In genomic region chr5:178454821-178455479, GRCh38 we compare ENCODE assay signal across 14 cellular contexts.
DNase-seq lines count a peak whose midpoint lies in the region; ATAC-seq and TF ChIP-seq lines count a peak whose summit lies in the region.
"Had no signal": no experiment of that assay in that cellular context is flagged by ENCODE, and none has a peak within 500 bp of the region (broad histone marks: within the 10 kb centered on the region; RNA-seq: fewer than 3 reads in every experiment).

No MANE protein-coding gene starts in this region.

- H3K4me1 ChIP-seq in endodermal cell (ENCODE audit: control insufficient read depth, insufficient read depth, low read length): peaks cover 5% of the 10 kb centered on the region
- peaks cover 0 to 5% of the 10 kb centered on the region in 2 donors for H3K4me1 ChIP-seq in neuronal stem cell (ENCODE audit: control insufficient read depth in 2 of 2, insufficient read depth in 1 of 2, low read depth in 1 of 2, low read length in 2 of 2)

- H3K4me3 ChIP-seq in endodermal cell (ENCODE audit: low read length) (no peak overlapping the region), neuronal stem cell (ENCODE audit: low read length in 2 of 2) (no peak overlapping the region)

- H3K27ac Mint-ChIP-seq in WTC11 (no peak overlapping the region), endodermal cell (no peak overlapping the region), type B pancreatic cell (no peak overlapping the region)

- H3K4me2 ChIP-seq in neuronal stem cell (ENCODE audit: insufficient read depth, low read length, poor library complexity, severe bottlenecking): no peak overlapping the region
- H3K4me2 ChIP-seq: KMS-11 had no signal

- H3K79me1 ChIP-seq in neuronal stem cell (ENCODE audit: low read depth, low read length): no peaks in the 10 kb centered on the region

- H3K4me3 Mint-ChIP-seq in WTC11 (no peak overlapping the region), endodermal cell (no peak overlapping the region), type B pancreatic cell (no peak overlapping the region)
- H3K4me3 Mint-ChIP-seq: CD14-positive monocyte had no signal

- no peak overlapping the region for H2AFZ ChIP-seq in neuronal stem cell (ENCODE audit: low read length)

- H3K27ac ChIP-seq in endodermal cell (ENCODE audit: low read depth, low read length): no peak overlapping the region
- H3K27ac ChIP-seq in neuronal stem cell (replicated peaks; ENCODE audit: low read length): no peak overlapping the region
- H3K27ac ChIP-seq: KMS-11 had no signal

- H3K9me3 ChIP-seq in endodermal cell (ENCODE audit: control insufficient read depth, low read length): no peaks in the 10 kb centered on the region
- H3K9me3 ChIP-seq in neuronal stem cell (replicated peaks in 1 of 2; ENCODE audit: control insufficient read depth in 2 of 2, insufficient read depth in 1 of 2, low read depth in 1 of 2, low read length in 2 of 2): no peaks in the 10 kb centered on the region

- H3K9ac ChIP-seq in endodermal cell (ENCODE audit: extremely low read depth, low read length, poor library complexity, severe bottlenecking) (no peak overlapping the region), neuronal stem cell (ENCODE audit: low read depth, low read length, poor library complexity) (no peak overlapping the region)
- H3K9ac ChIP-seq: KMS-11 had no signal

- 93 to 95% methylated on average over 16 to 22 of the region's 22 CpGs for WGBS in endodermal cell (ENCODE audit: insufficient coverage in 1 of 2, insufficient read length in 1 of 2), 2 experiments
- no CpG with 5 or more reads among the region's 22 CpGs for WGBS in neuronal stem cell (ENCODE audit: extremely low coverage in 2 of 2, insufficient read length in 2 of 2, insufficient replicate concordance in 1 of 2), 2 donors

- no peaks in the 10 kb centered on the region for H3K27me3 Mint-ChIP-seq in WTC11 (ENCODE audit: low read depth)
- peaks cover 7% of the 10 kb centered on the region for H3K27me3 Mint-ChIP-seq in endodermal cell (ENCODE audit: insufficient read depth)
- no peaks in the 10 kb centered on the region for H3K27me3 Mint-ChIP-seq in type B pancreatic cell

- no peak overlapping the region for H2BK5ac ChIP-seq in neuronal stem cell (ENCODE audit: low read length)

- H3K18ac ChIP-seq in neuronal stem cell (ENCODE audit: low read length): peak overlapping the region; percentile 52

- H2AK5ac ChIP-seq in neuronal stem cell (ENCODE audit: low read depth, low read length): no peak overlapping the region

- H2BK12ac ChIP-seq in neuronal stem cell (ENCODE audit: low read length): no peak overlapping the region

- DNase-seq in WTC11 (ENCODE audit: low spot score) (no peak), endodermal cell (peak; percentile 45), neuronal stem cell (ENCODE audit: low spot score) (no peak), type B pancreatic cell (ENCODE audit: extremely low spot score, unreplicated experiment) (peak; percentile 51), ACHN (no peak), SIG-M5 treated with dmso at 0.1 percent for 504 hours (lab: John Stamatoyannopoulos, UW; ENCODE audit: unreplicated experiment) (no peak)
- DNase-seq: AML-193, NCI-H1417 treated with DMSO at 0.1 percent for 48 hours, NCI-H187 treated with DMSO at 0.1 percent for 48 hours, NCI-H524, SHP77 treated with DMSO at 0.1 percent for 48 hours had no signal

- H3K27me3 ChIP-seq in endodermal cell (ENCODE audit: control insufficient read depth, insufficient read depth, low read length, poor library complexity, severe bottlenecking) (no peaks in the 10 kb centered on the region), neuronal stem cell (ENCODE audit: control insufficient read depth in 3 of 3, insufficient read depth in 3 of 3, low read depth in 1 of 3, low read length in 3 of 3) (no peaks in the 10 kb centered on the region)

- H2BK120ac ChIP-seq in neuronal stem cell (ENCODE audit: low read depth, low read length): no peak overlapping the region

- CTCF ChIA-PET in WTC11 (lab: Charles Lee): interaction anchor here (0.9 to 1.3 kb wide), 2 partner anchors 9 to 207 kb away, joined by 3 read pairs; no protein-coding TSS in a partner anchor

- no peak overlapping the region for H3K4ac ChIP-seq in neuronal stem cell (ENCODE audit: low read length)

- H3K9me3 Mint-ChIP-seq in WTC11: no peaks in the 10 kb centered on the region
- no peaks in the 10 kb centered on the region for H3K9me3 Mint-ChIP-seq in endodermal cell
- H3K9me3 Mint-ChIP-seq in type B pancreatic cell: no peaks in the 10 kb centered on the region
- H3K9me3 Mint-ChIP-seq: CD14-positive monocyte had no signal

- H3K23ac ChIP-seq in neuronal stem cell (ENCODE audit: low read depth, low read length, poor library complexity): no peak overlapping the region

- H3K36me3 Mint-ChIP-seq in WTC11 (no peaks in the 10 kb centered on the region), endodermal cell (ENCODE audit: low read depth) (no peaks in the 10 kb centered on the region), type B pancreatic cell (no peaks in the 10 kb centered on the region)
- H3K36me3 Mint-ChIP-seq: CD14-positive monocyte had no signal

- no peak overlapping the region for H2BK15ac ChIP-seq in neuronal stem cell (ENCODE audit: low read length)

- H3K36me3 ChIP-seq in endodermal cell (ENCODE audit: control insufficient read depth, insufficient read depth, low read length) (no peaks in the 10 kb centered on the region), neuronal stem cell (replicated peaks in 1 of 2; ENCODE audit: control insufficient read depth in 2 of 2, insufficient read depth in 2 of 2, low read length in 2 of 2) (no peaks in the 10 kb centered on the region)

- in situ Hi-C loops in ACHN (cut with HindIII; ENCODE audit: low pct_ligation_motif_present, low pct_unique_long_range_greater_than_20kb, low sequenced_read_pairs): no loop called here

- H3K4me1 Mint-ChIP-seq in WTC11 (peaks cover 19% of the 10 kb centered on the region), endodermal cell (peaks cover 7% of the 10 kb centered on the region), type B pancreatic cell (ENCODE audit: unreplicated experiment) (peaks cover 29% of the 10 kb centered on the region)

- H4K8ac ChIP-seq in neuronal stem cell (ENCODE audit: low read depth, low read length): no peak overlapping the region

- no peak overlapping the region for H3K14ac ChIP-seq in neuronal stem cell (ENCODE audit: low read length)

- H4K91ac ChIP-seq in neuronal stem cell (ENCODE audit: low read depth, low read length, poor library complexity): no peak overlapping the region

- TF ChIP-seq CTCF in WTC11 (IDR thresholded peaks at IDR 0.05) (no peak), endodermal cell (conservative IDR thresholded peaks at IDR 0.05) (no peak), type B pancreatic cell (conservative IDR thresholded peaks at IDR 0.05) (no peak)

- POLR2A ChIA-PET in WTC11 (lab: Charles Lee): interaction anchor here (0.9 kb wide), 1 partner anchor 69 kb away, joined by 3 read pairs; no protein-coding TSS in a partner anchor

- peak; percentile 36; the same call in 1 of the 2 replicates for ATAC-seq in WTC11
- no peak for ATAC-seq in HG03469 (IDR thresholded peaks at IDR 0.05; ENCODE audit: unreplicated experiment)

TF ChIP-seq in WTC11, 78 proteins besides CTCF, POLR2A, EP300 and RAD21:
- no peak for TF ChIP-seq E2F1 (CRISPR knock-in tag; IDR thresholded peaks at IDR 0.05)
- no peak for TF ChIP-seq SOX15 (CRISPR knock-in tag; IDR thresholded peaks at IDR 0.05)
- no peak for TF ChIP-seq OVOL2 (CRISPR knock-in tag; IDR thresholded peaks at IDR 0.05; ENCODE audit: borderline replicate concordance)
- no peak for TF ChIP-seq EMX1 (CRISPR knock-in tag; IDR thresholded peaks at IDR 0.05)
- no peak for TF ChIP-seq ETV6 (CRISPR knock-in tag; IDR thresholded peaks at IDR 0.05)

Comparison
In these comparisons a context has a peak if more than half of its experiments do, and no peak if none do; other contexts are left out.
1. DNase-seq: peak in endodermal cell (single experiment) and type B pancreatic cell (single experiment); none in WTC11 (single experiment), neuronal stem cell (single experiment), ACHN (single experiment) and SIG-M5 treated with dmso at 0.1 percent for 504 hours (single experiment).